Comparison of ENCODE assay signal across 9 cellular contexts in genomic region chr6:26576929-26577719, GRCh38. TPM values are rescaled to one million over a fixed set of nuclear protein-coding genes. Genes with fewer than 3 reads are reported as not detected.
DNase-seq lines count a peak whose midpoint lies in the region; ATAC-seq, FAIRE-seq and TF ChIP-seq lines count a peak whose summit lies in the region.
"Had no signal": no experiment of that assay in that cellular context is flagged by ENCODE, and none has a peak within 500 bp of the region (broad histone marks: within the 10 kb centered on the region; RNA-seq: fewer than 3 reads in every experiment).

No MANE protein-coding gene starts in this region.

- peak; percentile 93 for DNase-seq in Daoy (ENCODE audit: low read depth)
- DNase-seq in NCI-H226: peak; percentile 52
- peak; percentile 86 for DNase-seq in activated CD8-positive, alpha-beta memory T cell treated with anti-CD3 and anti-CD28 coated beads for 24 hours
- no peak for DNase-seq in esophagus muscularis mucosa (ENCODE audit: extremely low spot score)
- DNase-seq in D721Med (ENCODE audit: insufficient read length, low spot score): no peak
- DNase-seq in GM13976 (ENCODE audit: low spot score): no peak

- in situ Hi-C loops in GM13976 (cut with MboI; ENCODE audit: low sequenced_read_pairs, unreplicated experiment): no loop called here

- intact Hi-C loops in esophagus muscularis mucosa (cut with DNase I): no loop called here

- peaks cover 0 to 61% (median 14%) of the 10 kb centered on the region in 4 donors for H3K27me3 ChIP-seq in esophagus muscularis mucosa

- no peaks in the 10 kb centered on the region for H3K36me3 Mint-ChIP-seq in nephron (ENCODE audit: low read depth)

- WGBS in esophagus muscularis mucosa: 6% methylated on average over 31 of the region's 31 CpGs

- no peak for TF ChIP-seq POLR2A in esophagus muscularis mucosa (IDR thresholded peaks at IDR 0.05; ENCODE audit: low read depth)

- peaks cover 22% of the 10 kb centered on the region for H3K9me3 Mint-ChIP-seq in nephron

- no peaks in the 10 kb centered on the region for H3K36me3 ChIP-seq in esophagus muscularis mucosa
- H3K36me3 ChIP-seq: tibial nerve had no signal

- TF ChIP-seq EP300 in esophagus muscularis mucosa (IDR thresholded peaks at IDR 0.05): no peak

- H3K27ac Mint-ChIP-seq in nephron: no peak overlapping the region

- H3K4me1 ChIP-seq in esophagus muscularis mucosa: peaks cover 4 to 14% (median 7%) of the 10 kb centered on the region in 4 donors

- no peak for ATAC-seq in HG03442 (IDR thresholded peaks at IDR 0.05; ENCODE audit: unreplicated experiment)

- peak overlapping the region in 3 of 4 donors; percentile 22 to 41 (median 31) for H3K4me3 ChIP-seq in esophagus muscularis mucosa

- peaks cover 0 to 13% (median 6%) of the 10 kb centered on the region in 4 donors for H3K9me3 ChIP-seq in esophagus muscularis mucosa

- no peak for FAIRE-seq in D721Med (lab: Jason Lieb, UNC)

- no peak overlapping the region for H3K27ac ChIP-seq in esophagus muscularis mucosa (replicated peaks in 1 of 4)

- H3K27me3 Mint-ChIP-seq in nephron (ENCODE audit: low read depth): peaks cover 91% of the 10 kb centered on the region

- peaks cover 6% of the 10 kb centered on the region for H3K4me1 Mint-ChIP-seq in nephron

- TF ChIP-seq CTCF in esophagus muscularis mucosa (IDR thresholded peaks at IDR 0.05) (no peak), nephron (IDR thresholded peaks at IDR 0.05; ENCODE audit: unreplicated experiment in 3 of 3) (no peak), D721Med (IDR thresholded peaks at IDR 0.05; ENCODE audit: insufficient read depth, missing control alignments) (no peak), GM13976 (IDR thresholded peaks at IDR 0.05; ENCODE audit: borderline replicate concordance, control extremely low read depth, extremely low read depth, insufficient read depth, missing control alignments) (no peak)

- H3K4me3 Mint-ChIP-seq in nephron: peak overlapping the region; percentile 62 to 83 (median 68)

RNA-seq across cellular contexts. Expression of gene ABT1, which starts 19.6 kb away (rescaled TPM):
- total RNA-seq in Daoy (2014; rRNA removed; shearing (Covaris generic)): 22.4 and 25.9 TPM in 2 replicates
- 10 to 100 TPM; 13.3 to 18.2 (median 16.1) TPM for total RNA-seq in esophagus muscularis mucosa

RNA-seq across cellular contexts. Expression of gene HMGN4, which starts 39.0 kb away (rescaled TPM):
- 121 and 140 TPM in 2 replicates for total RNA-seq in Daoy (2014; rRNA removed; shearing (Covaris generic))
- total RNA-seq in esophagus muscularis mucosa: 100 to 1,000 TPM in 1 of 4 donors, 10 to 100 TPM in 3; 80.2 to 117 (median 86.5) TPM

Comparison
In these comparisons a context has a peak if more than half of its experiments do, and no peak if none do; other contexts are left out.
1. DNase-seq: peak in Daoy (single experiment), NCI-H226 (single experiment) and activated CD8-positive, alpha-beta memory T cell treated with anti-CD3 and anti-CD28 coated beads for 24 hours (single experiment); none in esophagus muscularis mucosa (single experiment), D721Med (single experiment) and GM13976 (single experiment).